Comparison of ENCODE assay signal across 16 cellular contexts in the genomic region with DNA sequence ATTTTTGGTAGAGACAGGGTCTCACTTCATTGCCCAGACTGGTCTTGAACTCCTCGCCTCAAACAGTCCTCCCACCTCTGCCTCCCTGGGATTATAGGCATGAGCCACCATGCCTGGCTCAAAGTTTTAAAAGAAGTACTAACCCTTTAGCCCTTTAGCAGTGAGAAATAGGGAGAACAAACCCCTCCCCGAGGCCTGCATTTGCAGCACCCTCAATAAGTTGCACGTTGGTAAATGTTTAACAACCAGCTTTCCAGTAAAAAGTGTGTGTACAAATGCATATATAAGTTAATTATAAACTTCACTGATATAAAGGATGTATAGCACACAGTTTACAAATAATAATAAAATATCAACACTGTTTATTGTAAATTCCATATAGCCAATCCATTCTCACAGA. TPM values are rescaled to one million over a fixed set of nuclear protein-coding genes. Genes with fewer than 3 reads are reported as not detected.
DNase-seq lines count a peak whose midpoint lies in the region; ATAC-seq, FAIRE-seq and TF ChIP-seq lines count a peak whose summit lies in the region.
"Had no signal": no experiment of that assay in that cellular context is flagged by ENCODE, and none has a peak within 500 bp of the region (broad histone marks: within the 10 kb centered on the region; RNA-seq: fewer than 3 reads in every experiment).

No MANE protein-coding gene starts in this region.

- H3K4me3 ChIP-seq in A549: no peak overlapping the region
- H3K4me3 ChIP-seq in esophagus muscularis mucosa: no peak overlapping the region
- H3K4me3 ChIP-seq in trophoblast cell (ENCODE audit: low read depth, low read length): no peak overlapping the region
- no peak overlapping the region for H3K4me3 ChIP-seq in transverse colon
- H3K4me3 ChIP-seq: BLaER1 treated with 17β-estradiol and CSF1 and Interleukin-3, amounts not matched to agents 10 nM and 100 nM; GM12878; GM23338 had no signal

- H3K36me3 ChIP-seq in esophagus muscularis mucosa: peaks cover 0 to 2% (median 0%) of the 10 kb centered on the region in 4 donors
- H3K36me3 ChIP-seq in trophoblast cell (ENCODE audit: control insufficient read depth in 1 of 2, insufficient read depth in 2 of 2, low read length in 2 of 2): peaks cover 0 to 2% of the 10 kb centered on the region in 2 experiments
- H3K36me3 ChIP-seq in transverse colon: no peaks in the 10 kb centered on the region
- H3K36me3 ChIP-seq: BLaER1 treated with 17β-estradiol and CSF1 and Interleukin-3, amounts not matched to agents 10 nM and 100 nM had no signal

- H3K4ac ChIP-seq in trophoblast cell (ENCODE audit: low read depth, low read length): peak overlapping the region; percentile 39

- H2BK12ac ChIP-seq in trophoblast cell (ENCODE audit: low read length): no peak overlapping the region

- H3K23ac ChIP-seq in trophoblast cell (ENCODE audit: low read length): no peak overlapping the region

- H3K27ac ChIP-seq in A549 (no peak overlapping the region), esophagus muscularis mucosa (replicated peaks in 1 of 4) (peak overlapping the region; percentile 13 to 99 (median 57)), trophoblast cell (ENCODE audit: low read depth, low read length) (no peak overlapping the region), transverse colon (peak overlapping the region; percentile 76 to 90 (median 84))
- H3K27ac ChIP-seq: BLaER1 treated with 17β-estradiol and CSF1 and Interleukin-3, amounts not matched to agents 10 nM and 100 nM had no signal

- H3K4me2 ChIP-seq in A549 (peak overlapping the region; percentile 17; the same call in 1 of the 3 replicates), trophoblast cell (ENCODE audit: low read length) (no peak overlapping the region)
- H3K4me2 ChIP-seq: BLaER1 treated with 17β-estradiol and CSF1 and Interleukin-3, amounts not matched to agents 10 nM and 100 nM; GM23338 had no signal

- H3K79me2 ChIP-seq in trophoblast cell (ENCODE audit: control insufficient read depth, insufficient read depth, low read length, poor library complexity): peaks cover 2% of the 10 kb centered on the region

- H3K27me3 ChIP-seq in esophagus muscularis mucosa: no peaks in the 10 kb centered on the region
- H3K27me3 ChIP-seq in trophoblast cell (ENCODE audit: insufficient read depth, low read length): no peaks in the 10 kb centered on the region
- H3K27me3 ChIP-seq in transverse colon: no peaks in the 10 kb centered on the region
- H3K27me3 ChIP-seq: BLaER1 treated with 17β-estradiol and CSF1 and Interleukin-3, amounts not matched to agents 10 nM and 100 nM had no signal

- DNase-seq in A549 (ENCODE audit: low read depth in 1 of 2, low spot score in 1 of 2) (no peak), esophagus muscularis mucosa (ENCODE audit: extremely low spot score) (peak; percentile 68), trophoblast cell (no peak), transverse colon (no peak), hepatic stellate cell (ENCODE audit: low spot score) (no peak)
- DNase-seq: 8988T; ACHN; CD4-positive, CD25-positive, alpha-beta regulatory T cell; DMS79; H7 had no signal

- FAIRE-seq in A549 (lab: Jason Lieb, UNC): no peak
- FAIRE-seq: GM12878, HTR-8/SVneo had no signal

- H3K79me1 ChIP-seq in trophoblast cell (ENCODE audit: low read length): peaks cover 3% of the 10 kb centered on the region

- POLR2A ChIA-PET in A549 (lab: Yijun Ruan, JAX): no interaction called here

- no peak overlapping the region for H3K14ac ChIP-seq in trophoblast cell (ENCODE audit: low read length)

- TF ChIP-seq POLR2A in A549 (IDR thresholded peaks at IDR 0.05; ENCODE audit: low read length): no peak
- no peak for TF ChIP-seq POLR2A in esophagus muscularis mucosa (IDR thresholded peaks at IDR 0.05; ENCODE audit: low read depth)
- TF ChIP-seq POLR2A in transverse colon (IDR thresholded peaks at IDR 0.05): no peak

- H3K9me3 ChIP-seq in A549 (no peaks in the 10 kb centered on the region), esophagus muscularis mucosa (no peaks in the 10 kb centered on the region), trophoblast cell (ENCODE audit: insufficient read depth, low read depth, low read length) (no peaks in the 10 kb centered on the region), transverse colon (no peaks in the 10 kb centered on the region)
- H3K9me3 ChIP-seq: BLaER1 treated with 17β-estradiol and CSF1 and Interleukin-3, amounts not matched to agents 10 nM and 100 nM had no signal

- intact Hi-C loops in esophagus muscularis mucosa (cut with DNase I): no loop called here
- intact Hi-C loops in transverse colon (cut with DNase I; ENCODE audit: low total_unique reads): no loop called here

- no peak overlapping the region for H2AK5ac ChIP-seq in trophoblast cell (ENCODE audit: low read length)

- ATAC-seq in A549 (no peak), HG02970 (IDR thresholded peaks at IDR 0.05; ENCODE audit: low FRiP score, unreplicated experiment) (no peak), HG03432 (IDR thresholded peaks at IDR 0.05; ENCODE audit: unreplicated experiment) (no peak)
- ATAC-seq: GM12878, GM23338 had no signal

- no peak overlapping the region for H4K12ac ChIP-seq in trophoblast cell (ENCODE audit: low read depth, low read length)

- H3K18ac ChIP-seq in trophoblast cell (ENCODE audit: low read length): no peak overlapping the region

- CTCF ChIA-PET in A549 (lab: Yijun Ruan, JAX): interaction anchor here (0.6 to 2.2 kb wide), 3 partner anchors 18 to 297 kb away, joined by 3 to 6 read pairs (median 5); no protein-coding TSS in a partner anchor

- H4K8ac ChIP-seq in trophoblast cell (ENCODE audit: low read depth, low read length): no peak overlapping the region

- TF ChIP-seq CTCF in A549 (IDR thresholded peaks at IDR 0.05): no peak
- no peak for TF ChIP-seq CTCF in esophagus muscularis mucosa (IDR thresholded peaks at IDR 0.05)
- TF ChIP-seq CTCF in transverse colon (IDR thresholded peaks at IDR 0.05): no peak

- H2AFZ ChIP-seq in trophoblast cell (ENCODE audit: insufficient read depth, low read length, poor library complexity): no peak overlapping the region
- H2AFZ ChIP-seq: GM23338 had no signal

- H2BK120ac ChIP-seq in trophoblast cell (ENCODE audit: insufficient read depth, low read length, poor library complexity): no peak overlapping the region

- WGBS in A549 (ENCODE audit: missing lambda C conversion rate): 69% methylated on average over 3 of the region's 3 CpGs
- 78% methylated on average over 3 of the region's 3 CpGs for WGBS in esophagus muscularis mucosa
- WGBS in trophoblast cell (ENCODE audit: extremely low coverage, insufficient coverage, insufficient read length): no CpG with 5 or more reads among the region's 3 CpGs
- WGBS in transverse colon (ENCODE audit: low coverage in 1 of 2), 2 donors: 60 to 63% methylated on average over 1 to 3 of the region's 3 CpGs

- no peak for TF ChIP-seq RAD21 in A549 (conservative IDR thresholded peaks at IDR 0.05 in 1 of 2, IDR thresholded peaks at IDR 0.05 in 1 of 2)

- H3K4me1 ChIP-seq in A549 (peaks cover 24% of the 10 kb centered on the region), esophagus muscularis mucosa (peaks cover 38 to 100% (median 97%) of the 10 kb centered on the region in 4 donors), trophoblast cell (ENCODE audit: control insufficient read depth in 1 of 2, insufficient read depth in 2 of 2, low read length in 2 of 2) (peaks cover 9 to 11% of the 10 kb centered on the region in 2 experiments), transverse colon (peaks cover 24 to 56% (median 47%) of the 10 kb centered on the region in 4 donors)
- H3K4me1 ChIP-seq: BLaER1 treated with 17β-estradiol and CSF1 and Interleukin-3, amounts not matched to agents 10 nM and 100 nM had no signal

- no peak overlapping the region for H3K9ac ChIP-seq in trophoblast cell (ENCODE audit: low read length)
- H3K9ac ChIP-seq: BLaER1 treated with 17β-estradiol and CSF1 and Interleukin-3, amounts not matched to agents 10 nM and 100 nM had no signal

- no peak overlapping the region for H2BK5ac ChIP-seq in trophoblast cell (ENCODE audit: low read depth, low read length, poor library complexity)

- no peak for TF ChIP-seq EP300 in A549 (IDR thresholded peaks at IDR 0.05)
- TF ChIP-seq EP300 in esophagus muscularis mucosa (IDR thresholded peaks at IDR 0.05): no peak
- TF ChIP-seq EP300 in transverse colon (IDR thresholded peaks at IDR 0.05; ENCODE audit: low read depth): no peak

- no peak overlapping the region for H4K91ac ChIP-seq in trophoblast cell (ENCODE audit: low read depth, low read length)

- in situ Hi-C loops in transverse colon (cut with MboI; ENCODE audit: low pct_ligation_motif_present in 1 of 4, low pct_unique_long_range_greater_than_20kb in 1 of 4, low sequenced_read_pairs in 3 of 4): no loop called here

TF ChIP-seq in A549, 52 proteins besides CTCF, POLR2A, EP300 and RAD21 (continues in another document):
- TF ChIP-seq KDM5A (IDR thresholded peaks at IDR 0.05) (no peak), RNF2 (IDR thresholded peaks at IDR 0.05; ENCODE audit: borderline replicate concordance, low read depth) (no peak), RARB (CRISPR knock-in tag; IDR thresholded peaks at IDR 0.05) (no peak), ATOH8 (CRISPR knock-in tag; IDR thresholded peaks at IDR 0.05; ENCODE audit: low read depth) (no peak), HOXB5 (CRISPR knock-in tag; IDR thresholded peaks at IDR 0.05) (no peak), CEBPB (IDR thresholded peaks at IDR 0.05) (no peak)
- TF ChIP-seq, protein P1, sequence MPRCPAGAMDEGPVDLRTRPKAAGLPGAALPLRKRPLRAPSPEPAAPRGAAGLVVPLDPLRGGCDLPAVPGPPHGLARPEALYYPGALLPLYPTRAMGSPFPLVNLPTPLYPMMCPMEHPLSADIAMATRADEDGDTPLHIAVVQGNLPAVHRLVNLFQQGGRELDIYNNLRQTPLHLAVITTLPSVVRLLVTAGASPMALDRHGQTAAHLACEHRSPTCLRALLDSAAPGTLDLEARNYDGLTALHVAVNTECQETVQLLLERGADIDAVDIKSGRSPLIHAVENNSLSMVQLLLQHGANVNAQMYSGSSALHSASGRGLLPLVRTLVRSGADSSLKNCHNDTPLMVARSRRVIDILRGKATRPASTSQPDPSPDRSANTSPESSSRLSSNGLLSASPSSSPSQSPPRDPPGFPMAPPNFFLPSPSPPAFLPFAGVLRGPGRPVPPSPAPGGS (IDR thresholded peaks at IDR 0.05): no peak

RNA-seq across cellular contexts. Expression of gene PARVA, which starts 51.8 kb away (rescaled TPM):
- polyA plus RNA-seq in A549 (2011; rRNA removed) (24.8 and 25.5 TPM in 2 replicates), A549 (2017; fragmentation: RNase III; extraction: RNeasy Plus Mini Kit Qiagen cat#74134 plus additional on column Dnase treatment) (26.1 to 29.2 TPM (median 26.9 TPM) in 3 replicates)
- polyA plus RNA-seq in A549 (2012; cell fraction: cytosol; rRNA removed): 11.6 and 13.6 TPM in 2 replicates
- 6.9 and 9.4 TPM in 2 replicates for polyA plus RNA-seq in A549 (2012; cell fraction: nucleus; rRNA removed)
- polyA minus RNA-seq in A549 (2011; rRNA and poly(A)+ RNA removed): 25.5 and 26.8 TPM in 2 replicates
- total RNA-seq in esophagus muscularis mucosa (100 to 1,000 TPM; 181 to 228 (median 210) TPM), transverse colon (10 to 100 TPM; 34.3 to 82.0 (median 45.1) TPM)
- polyA plus RNA-seq in trophoblast cell (2013): 66.9 and 67.3 TPM in 2 replicates

Comparison
In these comparisons a context has a peak if more than half of its experiments do, and no peak if none do; other contexts are left out.
1. H3K27ac ChIP-seq: peak in esophagus muscularis mucosa (4 of 4) and transverse colon (4 of 4); none in A549 (0 of 2) and trophoblast cell (single experiment).